9 cellular contexts compared by ENCODE assay signal in the genomic region with DNA sequence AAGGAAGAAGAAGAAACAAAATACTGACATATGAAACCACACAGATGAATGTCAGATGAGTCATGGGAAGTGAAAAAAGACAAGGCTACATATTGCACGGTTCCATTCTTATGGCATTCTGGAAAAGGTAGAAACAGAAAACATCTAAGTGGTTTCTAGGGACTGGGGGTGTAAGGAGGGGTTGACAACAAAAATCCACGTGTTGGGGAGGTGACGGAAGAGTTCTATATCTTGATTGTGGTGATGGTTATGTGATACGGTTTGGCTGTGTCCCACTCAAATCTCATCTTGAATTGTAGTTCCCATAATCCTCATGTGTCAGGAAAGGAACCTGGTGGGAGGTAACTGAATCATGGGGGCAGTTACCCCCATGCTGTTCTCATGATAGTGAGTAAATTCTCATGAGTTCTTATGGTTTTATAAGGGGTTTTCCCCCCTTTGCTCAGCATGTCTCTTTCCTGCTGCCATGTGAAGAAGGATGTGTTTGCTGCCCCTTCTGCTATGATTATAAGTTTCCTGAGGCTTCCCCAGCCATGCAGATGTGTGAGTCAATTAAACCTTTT. TPM values are rescaled to one million over a fixed set of nuclear protein-coding genes. Genes with fewer than 3 reads are reported as not detected.
DNase-seq lines count a peak whose midpoint lies in the region; ATAC-seq and TF ChIP-seq lines count a peak whose summit lies in the region.
"Had no signal": no experiment of that assay in that cellular context is flagged by ENCODE, and none has a peak within 500 bp of the region (broad histone marks: within the 10 kb centered on the region; RNA-seq: fewer than 3 reads in every experiment).

No MANE protein-coding gene starts in this region.

- peak overlapping the region; percentile 11; the same call in 1 of the 2 replicates for H3K9ac ChIP-seq in SK-N-SH

- H3K4me3 ChIP-seq in SK-N-SH (ENCODE audit: low read depth in 2 of 2, low read length in 1 of 2) = no peak overlapping the region

- peaks cover 9% of the 10 kb centered on the region for H3K36me3 Mint-ChIP-seq in effector memory CD8-positive, alpha-beta T cell (ENCODE audit: insufficient read depth)
- H3K36me3 Mint-ChIP-seq in WTC11 = no peaks in the 10 kb centered on the region

- no peak for TF ChIP-seq EP300 in SK-N-SH (IDR thresholded peaks at IDR 0.05; ENCODE audit: borderline replicate concordance in 1 of 2, low read depth in 1 of 2, low read length in 1 of 2)

- no peaks in the 10 kb centered on the region for H3K9me2 ChIP-seq in SK-N-SH

- no peak overlapping the region for H2AFZ ChIP-seq in SK-N-SH (ENCODE audit: low read depth)

- H3K4me3 Mint-ChIP-seq in effector memory CD8-positive, alpha-beta T cell = no peak overlapping the region
- H3K4me3 Mint-ChIP-seq in WTC11 = no peak overlapping the region

- TF ChIP-seq RAD21 in SK-N-SH (IDR thresholded peaks at IDR 0.05; ENCODE audit: low read length) = no peak

- peaks cover 5% of the 10 kb centered on the region for H3F3A ChIP-seq in SK-N-SH (replicated peaks; ENCODE audit: insufficient read depth)

- POLR2A ChIA-PET in SK-N-SH (lab: Yijun Ruan, JAX) (no interaction called here), WTC11 (lab: Charles Lee) (no interaction called here)

- no peaks in the 10 kb centered on the region for H3K27me3 Mint-ChIP-seq in effector memory CD8-positive, alpha-beta T cell
- H3K27me3 Mint-ChIP-seq in WTC11 (ENCODE audit: low read depth) = peaks cover 10% of the 10 kb centered on the region

- no peaks in the 10 kb centered on the region for H3K27me3 ChIP-seq in SK-N-SH (ENCODE audit: insufficient read depth)

- H3K4me1 Mint-ChIP-seq in effector memory CD8-positive, alpha-beta T cell (ENCODE audit: low read depth in 2 of 2) = peaks cover 4 to 10% of the 10 kb centered on the region in 2 donors
- H3K4me1 Mint-ChIP-seq in WTC11 = peaks cover 4% of the 10 kb centered on the region; the same call in 1 of the 2 replicates

- H3K79me2 ChIP-seq in SK-N-SH (ENCODE audit: insufficient read depth) = no peaks in the 10 kb centered on the region

- CTCF ChIA-PET in SK-N-SH (lab: Yijun Ruan, JAX) = no interaction called here
- CTCF ChIA-PET in WTC11 (lab: Charles Lee) = no interaction called here

- H3K27ac Mint-ChIP-seq in effector memory CD8-positive, alpha-beta T cell = no peak overlapping the region
- no peak overlapping the region for H3K27ac Mint-ChIP-seq in WTC11

- no peaks in the 10 kb centered on the region for H3K4me1 ChIP-seq in SK-N-SH (ENCODE audit: control insufficient read depth in 1 of 2, insufficient read depth in 2 of 2, low read depth in 1 of 2, low read length in 1 of 2)

- TF ChIP-seq CTCF in SK-N-SH (IDR thresholded peaks at IDR 0.05) = no peak
- no peak for TF ChIP-seq CTCF in WTC11 (IDR thresholded peaks at IDR 0.05)

- no peaks in the 10 kb centered on the region for H3K9me3 ChIP-seq in SK-N-SH

- no peaks in the 10 kb centered on the region for H3K9me3 Mint-ChIP-seq in effector memory CD8-positive, alpha-beta T cell
- H3K9me3 Mint-ChIP-seq in WTC11 = peaks cover 7% of the 10 kb centered on the region

- H4K20me1 ChIP-seq in SK-N-SH (ENCODE audit: insufficient read depth) = no peaks in the 10 kb centered on the region

- peak; percentile 65 for DNase-seq in SIG-M5 treated with dmso at 0.1 percent for 504 hours (lab: John Stamatoyannopoulos, UW; ENCODE audit: unreplicated experiment)
- no peak for DNase-seq in SIG-M5 (lab: John Stamatoyannopoulos, UW)
- DNase-seq in SK-N-SH = no peak
- no peak for DNase-seq in effector memory CD8-positive, alpha-beta T cell
- peak; percentile 38 for DNase-seq in stimulated activated CD8-positive, alpha-beta memory T cell treated with anti-CD3 and anti-CD28 coated beads, Interleukin-4, amount 100 ng/mL, for 24 hours (ENCODE audit: low read depth)
- DNase-seq in WTC11 (ENCODE audit: low spot score) = no peak
- DNase-seq: C1 segment of cervical spinal cord had no signal

- WGBS in SK-N-SH (ENCODE audit: low lambda C conversion rate) = 12% methylated on average over 4 of the region's 4 CpGs

- peak; percentile 42 for ATAC-seq in effector memory CD8-positive, alpha-beta T cell (replicated peaks)
- ATAC-seq in WTC11 = no peak
- no peak for ATAC-seq in esophagus mucosa
- no peak for ATAC-seq in HG03135 (IDR thresholded peaks at IDR 0.05; ENCODE audit: unreplicated experiment)

- no peaks in the 10 kb centered on the region for H3K36me3 ChIP-seq in SK-N-SH (replicated peaks in 1 of 2; ENCODE audit: control insufficient read depth in 1 of 2, insufficient read depth in 2 of 2, low read length in 1 of 2)

- no peak overlapping the region for H3K4me2 ChIP-seq in SK-N-SH

- peak overlapping the region in 1 of 2 experiments; percentile 95; a peak in 2 of 4 replicates for H3K27ac ChIP-seq in SK-N-SH (ENCODE audit: low read depth in 2 of 2, low read length in 1 of 2)

TF ChIP-seq in SK-N-SH, 30 proteins besides CTCF, POLR2A, EP300 and RAD21:
- no peak for TF ChIP-seq MEF2A (IDR thresholded peaks at IDR 0.05; ENCODE audit: borderline replicate concordance, low read depth)
- TF ChIP-seq GABPA (IDR thresholded peaks at IDR 0.05; ENCODE audit: low read depth) = no peak
- TF ChIP-seq, protein P1, sequence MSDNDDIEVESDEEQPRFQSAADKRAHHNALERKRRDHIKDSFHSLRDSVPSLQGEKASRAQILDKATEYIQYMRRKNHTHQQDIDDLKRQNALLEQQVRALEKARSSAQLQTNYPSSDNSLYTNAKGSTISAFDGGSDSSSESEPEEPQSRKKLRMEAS (IDR thresholded peaks at IDR 0.05; ENCODE audit: low read depth) = peak; percentile 17; the same call in 1 of the 2 replicates
- no peak for TF ChIP-seq YY1 (IDR thresholded peaks at IDR 0.05; ENCODE audit: low read depth)
- peak; percentile 49 for TF ChIP-seq TCF12 (IDR thresholded peaks at IDR 0.05)
- TF ChIP-seq, protein P2, sequence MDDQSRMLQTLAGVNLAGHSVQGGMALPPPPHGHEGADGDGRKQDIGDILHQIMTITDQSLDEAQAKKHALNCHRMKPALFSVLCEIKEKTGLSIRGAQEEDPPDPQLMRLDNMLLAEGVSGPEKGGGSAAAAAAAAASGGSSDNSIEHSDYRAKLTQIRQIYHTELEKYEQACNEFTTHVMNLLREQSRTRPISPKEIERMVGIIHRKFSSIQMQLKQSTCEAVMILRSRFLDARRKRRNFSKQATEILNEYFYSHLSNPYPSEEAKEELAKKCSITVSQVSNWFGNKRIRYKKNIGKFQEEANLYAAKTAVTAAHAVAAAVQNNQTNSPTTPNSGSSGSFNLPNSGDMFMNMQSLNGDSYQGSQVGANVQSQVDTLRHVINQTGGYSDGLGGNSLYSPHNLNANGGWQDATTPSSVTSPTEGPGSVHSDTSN (IDR thresholded peaks at IDR 0.05) = peak; percentile 47
- TF ChIP-seq POLR2AphosphoS5 (IDR thresholded peaks at IDR 0.05; ENCODE audit: low read depth, low read length) = no peak
- no peak for TF ChIP-seq FOXM1 (IDR thresholded peaks at IDR 0.05; ENCODE audit: low read depth)
- TF ChIP-seq JUND (IDR thresholded peaks at IDR 0.05) = peak; percentile 57; the same call in 1 of the 2 replicates
- no peak for TF ChIP-seq ELF1 (IDR thresholded peaks at IDR 0.05)
- TF ChIP-seq FOSL2 (IDR thresholded peaks at IDR 0.05; ENCODE audit: borderline replicate concordance, low read depth) = peak; percentile 50; the same call in 1 of the 2 replicates

TF ChIP-seq in WTC11, 78 proteins besides CTCF, POLR2A, EP300 and RAD21:
- TF ChIP-seq, protein P3, sequence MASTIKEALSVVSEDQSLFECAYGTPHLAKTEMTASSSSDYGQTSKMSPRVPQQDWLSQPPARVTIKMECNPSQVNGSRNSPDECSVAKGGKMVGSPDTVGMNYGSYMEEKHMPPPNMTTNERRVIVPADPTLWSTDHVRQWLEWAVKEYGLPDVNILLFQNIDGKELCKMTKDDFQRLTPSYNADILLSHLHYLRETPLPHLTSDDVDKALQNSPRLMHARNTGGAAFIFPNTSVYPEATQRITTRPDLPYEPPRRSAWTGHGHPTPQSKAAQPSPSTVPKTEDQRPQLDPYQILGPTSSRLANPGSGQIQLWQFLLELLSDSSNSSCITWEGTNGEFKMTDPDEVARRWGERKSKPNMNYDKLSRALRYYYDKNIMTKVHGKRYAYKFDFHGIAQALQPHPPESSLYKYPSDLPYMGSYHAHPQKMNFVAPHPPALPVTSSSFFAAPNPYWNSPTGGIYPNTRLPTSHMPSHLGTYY (CRISPR knock-in tag; IDR thresholded peaks at IDR 0.05) = no peak
- TF ChIP-seq, protein P4, sequence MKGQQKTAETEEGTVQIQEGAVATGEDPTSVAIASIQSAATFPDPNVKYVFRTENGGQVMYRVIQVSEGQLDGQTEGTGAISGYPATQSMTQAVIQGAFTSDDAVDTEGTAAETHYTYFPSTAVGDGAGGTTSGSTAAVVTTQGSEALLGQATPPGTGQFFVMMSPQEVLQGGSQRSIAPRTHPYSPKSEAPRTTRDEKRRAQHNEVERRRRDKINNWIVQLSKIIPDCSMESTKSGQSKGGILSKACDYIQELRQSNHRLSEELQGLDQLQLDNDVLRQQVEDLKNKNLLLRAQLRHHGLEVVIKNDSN (CRISPR knock-in tag; IDR thresholded peaks at IDR 0.05) = no peak
- no peak for TF ChIP-seq CREM (CRISPR knock-in tag; IDR thresholded peaks at IDR 0.05)
- no peak for TF ChIP-seq SP1 (CRISPR knock-in tag; conservative IDR thresholded peaks at IDR 0.05)
- TF ChIP-seq ZBTB21 (CRISPR knock-in tag; IDR thresholded peaks at IDR 0.05; ENCODE audit: borderline replicate concordance) = no peak
- no peak for TF ChIP-seq RELA (CRISPR knock-in tag; IDR thresholded peaks at IDR 0.05; ENCODE audit: borderline replicate concordance)
- TF ChIP-seq SMAD3 (CRISPR knock-in tag; IDR thresholded peaks at IDR 0.05; ENCODE audit: borderline replicate concordance) = no peak
- TF ChIP-seq ZNF138 (CRISPR knock-in tag; conservative IDR thresholded peaks at IDR 0.05) = no peak
- no peak for TF ChIP-seq ESRRA (CRISPR knock-in tag; IDR thresholded peaks at IDR 0.05; ENCODE audit: borderline replicate concordance)
- no peak for TF ChIP-seq NFE2L1 (CRISPR knock-in tag; IDR thresholded peaks at IDR 0.05)
- TF ChIP-seq ZNF263 (CRISPR knock-in tag; IDR thresholded peaks at IDR 0.05; ENCODE audit: low read depth) = no peak

RNA-seq across cellular contexts. Expression of a gene that starts 6.4 kb away (rescaled TPM):
- polyA plus RNA-seq in SK-N-SH (2012; rRNA removed) = 12.6 and 16.6 TPM in 2 replicates
- polyA plus RNA-seq in SK-N-SH (2012; cell fraction: cytosol; rRNA removed) = 15.8 and 16.3 TPM in 2 replicates
- polyA plus RNA-seq in SK-N-SH (2012; cell fraction: nucleus; rRNA removed) = 14.5 and 21.8 TPM in 2 replicates
- 16.9 to 17.1 TPM (median 17.1 TPM) in 3 replicates for total RNA-seq in WTC11 (2021)
- 18.9 TPM for total RNA-seq in esophagus mucosa

Comparison
In these comparisons a context has a peak if more than half of its experiments do, and no peak if none do; other contexts are left out.
1. DNase-seq: peak in SIG-M5 treated with dmso at 0.1 percent for 504 hours (single experiment) and stimulated activated CD8-positive, alpha-beta memory T cell treated with anti-CD3 and anti-CD28 coated beads, Interleukin-4, amount 100 ng/mL, for 24 hours (single experiment); none in SIG-M5 (single experiment), SK-N-SH (single experiment), effector memory CD8-positive, alpha-beta T cell (0 of 3) and WTC11 (single experiment).